1 cellular context compared by ENCODE assay signal in genomic region chr12:111975161-111975931, GRCh38.
A peak's percentile ranks its signal among the peaks of the same experiment; 100 is the strongest.
TF ChIP-seq lines count a peak whose summit lies in the region.

No MANE protein-coding gene starts in this region.

TF ChIP-seq in K562, 482 proteins besides CTCF, POLR2A, EP300 and RAD21 (continues in another document):
- TF ChIP-seq MNT (conservative IDR thresholded peaks at IDR 0.05) (0 out of 4 replicates have a peak, but pooled peaks of 1 of the 2 experiments have one; percentile 25), CUX1 (CRISPR knock-in tag; IDR thresholded peaks at IDR 0.05) (no peak), SMARCA4 (IDR thresholded peaks at IDR 0.05) (peak; percentile 49; the same call in 1 of the 2 replicates), ZNF407 (IDR thresholded peaks at IDR 0.05; ENCODE audit: low read depth) (no peak), LEF1 (IDR thresholded peaks at IDR 0.05) (no peak), ATF3 (IDR thresholded peaks at IDR 0.05) (peak; percentile 69), ATF3 (CRISPR knock-in tag; conservative IDR thresholded peaks at IDR 0.05) (no peak), MYC (IDR thresholded peaks at IDR 0.05; ENCODE audit: low read depth, low read length) (peak; percentile 36; the same call in 1 of the 2 replicates), MYC (CRISPR knock-in tag; IDR thresholded peaks at IDR 0.05; ENCODE audit: borderline replicate concordance, low read depth) (no peak), ERF (CRISPR knock-in tag; IDR thresholded peaks at IDR 0.05) (no peak), EP400 (IDR thresholded peaks at IDR 0.05) (peak; percentile 48; the same call in 1 of the 2 replicates), PTRF (tag; IDR thresholded peaks at IDR 0.05) (no peak), FOXP4 (CRISPR knock-in tag; IDR thresholded peaks at IDR 0.05; ENCODE audit: borderline replicate concordance) (no peak), CEBPG (CRISPR knock-in tag; IDR thresholded peaks at IDR 0.05) (peak; percentile 63; the same call in 1 of the 2 replicates), CEBPG (tag; conservative IDR thresholded peaks at IDR 0.05 in 1 of 2, IDR thresholded peaks at IDR 0.05 in 1 of 2) (peak; percentile 41 to 60; a peak in 2 of 4 replicates), PKNOX1 (IDR thresholded peaks at IDR 0.05) (peak; percentile 81), MAZ (CRISPR knock-in tag; conservative IDR thresholded peaks at IDR 0.05 in 1 of 2, IDR thresholded peaks at IDR 0.05 in 1 of 2) (no peak), DPF2 (IDR thresholded peaks at IDR 0.05) (peak; percentile 81), SOX6 (IDR thresholded peaks at IDR 0.05) (0 out of 2 replicates have a peak, but pooled peaks have one; percentile 4), CC2D1A (IDR thresholded peaks at IDR 0.05) (no peak), RBM34 (IDR thresholded peaks at IDR 0.05; ENCODE audit: borderline replicate concordance, insufficient read depth, low read length) (no peak), HNRNPL (IDR thresholded peaks at IDR 0.05; ENCODE audit: low read depth, low read length) (no peak), CHD1 (IDR thresholded peaks at IDR 0.05; ENCODE audit: low read length) (no peak), L3MBTL2 (IDR thresholded peaks at IDR 0.05) (peak; percentile 70), ZNF384 (IDR thresholded peaks at IDR 0.05; ENCODE audit: low read depth, low read length) (peak; percentile 79)
